Comparison of ENCODE assay signal across 8 cellular contexts in genomic region chr3:182683335-182684257, GRCh38.
A peak's percentile ranks its signal among the peaks of the same experiment; 100 is the strongest.
DNase-seq lines count a peak whose midpoint lies in the region; ATAC-seq and TF ChIP-seq lines count a peak whose summit lies in the region.

No MANE protein-coding gene starts in this region.

- peak; percentile 74 for ATAC-seq in GM21786 (IDR thresholded peaks at IDR 0.05; ENCODE audit: unreplicated experiment)
- ATAC-seq in upper lobe of right lung = peak; percentile 94

- peak overlapping the region; percentile 99; the same call in 1 of the 2 replicates for H2AFZ ChIP-seq in Karpas-422 (ENCODE audit: low read length)

- H3K27ac ChIP-seq in Karpas-422 (ENCODE audit: low read length) (no peak overlapping the region), upper lobe of right lung (no peak overlapping the region)

- H3K4me3 ChIP-seq in Karpas-422 (ENCODE audit: low read length) (peak overlapping the region; percentile 72), upper lobe of right lung (peak overlapping the region; percentile 54)

- TF ChIP-seq CTCF in upper lobe of right lung (IDR thresholded peaks at IDR 0.05) = peak; percentile 89

- H4K20me1 ChIP-seq in Karpas-422 (ENCODE audit: insufficient read depth, low read depth, low read length) = no peaks in the 10 kb centered on the region

- H3K9ac ChIP-seq in Karpas-422 (ENCODE audit: low read length) = no peak overlapping the region

- intact Hi-C loops in upper lobe of right lung (cut with DNase I) = loop anchor here (10.0 kb wide), 1 partner anchor 979 kb away; no protein-coding TSS in a partner anchor

- H3K9me3 ChIP-seq in Karpas-422 (ENCODE audit: low read length) (no peaks in the 10 kb centered on the region), upper lobe of right lung (no peaks in the 10 kb centered on the region)

- no peaks in the 10 kb centered on the region for H3K36me3 ChIP-seq in Karpas-422 (ENCODE audit: insufficient read depth, low read length)
- no peaks in the 10 kb centered on the region for H3K36me3 ChIP-seq in upper lobe of right lung

- DNase-seq in ELF-1 (ENCODE audit: low read depth, low spot score) (peak; percentile 82), Karpas-422 (peak; percentile 86), RPMI8226 (peak; percentile 78), germinal center (ENCODE audit: low spot score) (peak; percentile 75), occipital lobe (lab: John Stamatoyannopoulos, UW) (peak; percentile 40), upper lobe of right lung (no peak)
- peak in 3 of 4 experiments; percentile 2 to 24 (median 2) for DNase-seq in activated naive CD4-positive, alpha-beta T cell (lab: John Stamatoyannopoulos, UW)

- no peaks in the 10 kb centered on the region for H3K9me2 ChIP-seq in Karpas-422 (replicated peaks; ENCODE audit: insufficient read depth, low read length)

- peak overlapping the region; percentile 94 for H3K4me2 ChIP-seq in Karpas-422 (ENCODE audit: low read depth, low read length, poor library complexity, severe bottlenecking)

- H3K27me3 ChIP-seq in Karpas-422 (ENCODE audit: low read length) = no peaks in the 10 kb centered on the region
- H3K27me3 ChIP-seq in upper lobe of right lung = peaks cover 57% of the 10 kb centered on the region

- peaks cover 20% of the 10 kb centered on the region for H3K4me1 ChIP-seq in Karpas-422 (ENCODE audit: low read length)
- peaks cover 7% of the 10 kb centered on the region for H3K4me1 ChIP-seq in upper lobe of right lung

- H3K79me2 ChIP-seq in Karpas-422 (ENCODE audit: low read length) = no peaks in the 10 kb centered on the region
